In the genomic region with DNA sequence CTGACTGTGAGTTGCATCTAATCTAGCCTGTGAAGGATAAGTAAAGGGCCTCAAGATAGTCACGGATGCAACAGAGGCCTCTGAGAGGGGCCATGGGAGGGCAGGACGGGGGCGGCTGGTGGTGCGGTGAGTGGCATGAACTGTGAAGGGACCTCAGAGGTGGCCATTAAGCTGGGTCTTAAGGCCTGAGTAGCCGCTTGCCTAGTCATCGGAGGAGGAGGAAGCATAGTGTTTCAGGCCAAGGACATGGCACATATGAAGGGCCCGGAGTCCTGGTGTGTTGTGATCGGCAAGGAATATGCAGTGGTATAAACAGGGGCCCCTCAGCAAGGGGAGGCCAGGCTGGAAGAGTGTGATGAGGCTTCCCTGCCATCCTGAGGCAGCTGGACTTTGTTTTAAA, we compare ENCODE assay signal across 13 cellular contexts. TPM values are rescaled to one million over a fixed set of nuclear protein-coding genes. Genes with fewer than 3 reads are reported as not detected.
DNase-seq lines count a peak whose midpoint lies in the region; ATAC-seq and TF ChIP-seq lines count a peak whose summit lies in the region.
"Had no signal": no experiment of that assay in that cellular context is flagged by ENCODE, and none has a peak within 500 bp of the region (broad histone marks: within the 10 kb centered on the region; RNA-seq: fewer than 3 reads in every experiment).

No MANE protein-coding gene starts in this region.

- 69% methylated on average over 8 of the region's 8 CpGs for WGBS in mesenchymal stem cell
- WGBS in thyroid gland, 2 donors, result 60 to 76% methylated on average over 6 to 8 of the region's 8 CpGs

- no peak overlapping the region for H3K4ac ChIP-seq in mesenchymal stem cell (ENCODE audit: low read depth in 1 of 2, low read length in 2 of 2)

- no peaks in the 10 kb centered on the region for H3K27me3 Mint-ChIP-seq in activated T-cell treated with anti-CD3 and anti-CD28 coated beads, Interleukin-2, amount 50 U/mL, for 4 hours (ENCODE audit: low read depth)
- peaks cover 4% of the 10 kb centered on the region for H3K27me3 Mint-ChIP-seq in brain
- H3K27me3 Mint-ChIP-seq: dendritic cell treated with granulocyte-macrophage colony-stimulating factor and Interleukin-4, amounts not matched to agents 40 ng/mL and 50 ng/mL, for 4 days had no signal

- peaks cover 12% of the 10 kb centered on the region for H3K79me1 ChIP-seq in mesenchymal stem cell (replicated peaks; ENCODE audit: low read length, poor library complexity, severe bottlenecking)

- H4K8ac ChIP-seq in mesenchymal stem cell (ENCODE audit: low read length), result no peak overlapping the region

- H3K27ac Mint-ChIP-seq in brain, result peak overlapping the region; percentile 31 to 87 (median 60)
- H3K27ac Mint-ChIP-seq: dendritic cell treated with granulocyte-macrophage colony-stimulating factor and Interleukin-4, amounts not matched to agents 40 ng/mL and 50 ng/mL, for 4 days had no signal

- no peak overlapping the region for H2BK5ac ChIP-seq in mesenchymal stem cell (ENCODE audit: low read depth, low read length, poor library complexity, severe bottlenecking)

- no peak overlapping the region for H2BK15ac ChIP-seq in mesenchymal stem cell (ENCODE audit: low read depth, poor library complexity, severe bottlenecking)

- H3K18ac ChIP-seq in mesenchymal stem cell (ENCODE audit: low read depth in 1 of 2, low read length in 2 of 2), result peak overlapping the region in 1 of 2 experiments; percentile 23

- no peak overlapping the region for H2AFZ ChIP-seq in mesenchymal stem cell (ENCODE audit: low read depth, low read length)

- no peak for DNase-seq in activated T-cell treated with anti-CD3 and anti-CD28 coated beads, Interleukin-2, amount 50 U/mL, for 4 hours
- DNase-seq in activated T-cell treated with anti-CD3 and anti-CD28 coated beads, Interleukin-2, amount 50 U/mL, for 48 hours, result no peak
- DNase-seq in mesenchymal stem cell (no peak), thyroid gland (no peak), DMS153 (lab: John Stamatoyannopoulos, UW) (no peak)
- DNase-seq in activated CD8-positive, alpha-beta memory T cell treated with anti-CD3 and anti-CD28 coated beads for 24 hours, result no peak
- no peak for DNase-seq in stimulated activated CD4-positive, alpha-beta T cell treated with anti-CD3 and anti-CD28 coated beads, Interleukin-4, amount 100 ng/mL, for 4 hours
- DNase-seq: activated gamma-delta T cell, hypothalamus, KG1, WERI-Rb-1 had no signal

- no peak overlapping the region for H2BK120ac ChIP-seq in mesenchymal stem cell (ENCODE audit: low read depth, low read length)

- H3K27ac ChIP-seq in mesenchymal stem cell (ENCODE audit: low read length, poor library complexity, severe bottlenecking) (no peak overlapping the region), thyroid gland (peak overlapping the region; percentile 98 to 99 (median 99))
- H3K27ac ChIP-seq: WERI-Rb-1 had no signal

- peak overlapping the region; percentile 97 for H3K9ac ChIP-seq in mesenchymal stem cell (ENCODE audit: low read length)

- peaks cover 19 to 25% of the 10 kb centered on the region in 2 experiments for H3K36me3 ChIP-seq in mesenchymal stem cell (ENCODE audit: control insufficient read depth in 1 of 2, insufficient read depth in 2 of 2, low read depth in 1 of 2, low read length in 2 of 2)
- H3K36me3 ChIP-seq in thyroid gland, result no peaks in the 10 kb centered on the region
- H3K36me3 ChIP-seq: WERI-Rb-1 had no signal

- no peak overlapping the region for H3K14ac ChIP-seq in mesenchymal stem cell (ENCODE audit: low read length in 2 of 2)

- H3K4me3 Mint-ChIP-seq in activated T-cell treated with anti-CD3 and anti-CD28 coated beads, Interleukin-2, amount 50 U/mL, for 4 hours, result peak overlapping the region; percentile 19
- H3K4me3 Mint-ChIP-seq in brain, result peak overlapping the region in 4 of 5 experiments; percentile 24 to 93 (median 88)
- H3K4me3 Mint-ChIP-seq: dendritic cell treated with granulocyte-macrophage colony-stimulating factor and Interleukin-4, amounts not matched to agents 40 ng/mL and 50 ng/mL, for 4 days had no signal

- H2AK5ac ChIP-seq in mesenchymal stem cell (ENCODE audit: low read length, severe bottlenecking), result no peak overlapping the region

- no peaks in the 10 kb centered on the region for H3K9me3 Mint-ChIP-seq in activated T-cell treated with anti-CD3 and anti-CD28 coated beads, Interleukin-2, amount 50 U/mL, for 4 hours
- no peaks in the 10 kb centered on the region for H3K9me3 Mint-ChIP-seq in brain
- H3K9me3 Mint-ChIP-seq: dendritic cell treated with granulocyte-macrophage colony-stimulating factor and Interleukin-4, amounts not matched to agents 40 ng/mL and 50 ng/mL, for 4 days had no signal

- intact Hi-C loops in thyroid gland (cut with DNase I), result loop anchor here (10.0 kb wide), 1 partner anchor 46 kb away; no protein-coding TSS in a partner anchor

- no peak overlapping the region for H2BK12ac ChIP-seq in mesenchymal stem cell (ENCODE audit: low read length in 2 of 2)

- no peak for TF ChIP-seq CTCF in brain (conservative IDR thresholded peaks at IDR 0.05)
- TF ChIP-seq CTCF in thyroid gland (IDR thresholded peaks at IDR 0.05), result no peak

- no peak overlapping the region for H3K23ac ChIP-seq in mesenchymal stem cell (ENCODE audit: low read length in 2 of 2)

- H3K4me2 ChIP-seq in mesenchymal stem cell (ENCODE audit: low read length, poor library complexity, severe bottlenecking), result no peak overlapping the region

- H4K91ac ChIP-seq in mesenchymal stem cell (ENCODE audit: low read length), result no peak overlapping the region

- H3K9me3 ChIP-seq in mesenchymal stem cell (ENCODE audit: control insufficient read depth, low read length), result no peaks in the 10 kb centered on the region
- no peaks in the 10 kb centered on the region for H3K9me3 ChIP-seq in thyroid gland

- peaks cover 70% of the 10 kb centered on the region for H3K4me1 ChIP-seq in mesenchymal stem cell (ENCODE audit: control insufficient read depth, insufficient read depth, low read depth, low read length)
- H3K4me1 ChIP-seq in thyroid gland, result peaks cover 70 to 83% of the 10 kb centered on the region in 2 donors

- H3K4me3 ChIP-seq in mesenchymal stem cell (ENCODE audit: insufficient read depth in 1 of 2, low read depth in 1 of 2, low read length in 2 of 2) (peak overlapping the region in 1 of 2 experiments; percentile 99), thyroid gland (replicated peaks in 1 of 3) (no peak overlapping the region)

- ATAC-seq in activated T-cell treated with anti-CD3 and anti-CD28 coated beads, Interleukin-2, amount 50 U/mL, for 4 hours, result no peak

- H3K4me1 Mint-ChIP-seq in activated T-cell treated with anti-CD3 and anti-CD28 coated beads, Interleukin-2, amount 50 U/mL, for 4 hours (ENCODE audit: low read depth), result peaks cover 22% of the 10 kb centered on the region
- peaks cover 64% of the 10 kb centered on the region for H3K4me1 Mint-ChIP-seq in brain

- H3K27me3 ChIP-seq in mesenchymal stem cell (ENCODE audit: control insufficient read depth in 1 of 2, insufficient read depth in 1 of 2, low read length in 2 of 2) (no peaks in the 10 kb centered on the region), thyroid gland (no peaks in the 10 kb centered on the region)

- H3K36me3 Mint-ChIP-seq in activated T-cell treated with anti-CD3 and anti-CD28 coated beads, Interleukin-2, amount 50 U/mL, for 4 hours (ENCODE audit: insufficient read depth), result no peaks in the 10 kb centered on the region
- H3K36me3 Mint-ChIP-seq in brain, result no peaks in the 10 kb centered on the region

- no peak for TF ChIP-seq POLR2A in thyroid gland (IDR thresholded peaks at IDR 0.05)

RNA-seq across cellular contexts. Expression of a gene that starts 51.8 kb away (rescaled TPM):
- 10 to 100 TPM; 14.9 to 19.0 (median 17.2) TPM for total RNA-seq in activated T-cell treated with anti-CD3 and anti-CD28 coated beads, Interleukin-2, amount 50 U/mL, for 4 hours
- polyA plus RNA-seq in brain (ENCODE audit: insufficient read depth, low read depth, low replicate concordance), result 18.3 TPM
- 67.0 TPM for polyA plus RNA-seq in mesenchymal stem cell (2013, experiment 1 of 2)
- polyA plus RNA-seq in mesenchymal stem cell (2013, experiment 2 of 2), result 64.8 TPM
- 100 to 1,000 TPM; 120 to 150 (median 140) TPM for total RNA-seq in thyroid gland

RNA-seq across cellular contexts. Expression of a gene that starts 59.1 kb away (rescaled TPM):
- 10 to 100 TPM in 1 of 3 donors, 1 to 10 TPM in 2; 6.5 to 12.3 (median 8.6) TPM for total RNA-seq in activated T-cell treated with anti-CD3 and anti-CD28 coated beads, Interleukin-2, amount 50 U/mL, for 4 hours
- 32.1 TPM for polyA plus RNA-seq in brain (ENCODE audit: insufficient read depth, low read depth, low replicate concordance)
- 10.7 TPM for polyA plus RNA-seq in mesenchymal stem cell (2013, experiment 1 of 2)
- 11.7 TPM for polyA plus RNA-seq in mesenchymal stem cell (2013, experiment 2 of 2)
- total RNA-seq in thyroid gland, result 10 to 100 TPM; 30.4 to 59.1 (median 38.2) TPM

Comparison
In these comparisons a context has a peak if more than half of its experiments do, and no peak if none do; other contexts are left out.
1. RNA of a gene that starts 51.8 kb away (total RNA-seq): 120 to 150 TPM in thyroid gland; 14.9 to 19.0 TPM in activated T-cell treated with anti-CD3 and anti-CD28 coated beads, Interleukin-2, amount 50 U/mL, for 4 hours; every median in the first group is over 4 times any median in the second.